8 cellular contexts compared by ENCODE assay signal in the genomic region with DNA sequence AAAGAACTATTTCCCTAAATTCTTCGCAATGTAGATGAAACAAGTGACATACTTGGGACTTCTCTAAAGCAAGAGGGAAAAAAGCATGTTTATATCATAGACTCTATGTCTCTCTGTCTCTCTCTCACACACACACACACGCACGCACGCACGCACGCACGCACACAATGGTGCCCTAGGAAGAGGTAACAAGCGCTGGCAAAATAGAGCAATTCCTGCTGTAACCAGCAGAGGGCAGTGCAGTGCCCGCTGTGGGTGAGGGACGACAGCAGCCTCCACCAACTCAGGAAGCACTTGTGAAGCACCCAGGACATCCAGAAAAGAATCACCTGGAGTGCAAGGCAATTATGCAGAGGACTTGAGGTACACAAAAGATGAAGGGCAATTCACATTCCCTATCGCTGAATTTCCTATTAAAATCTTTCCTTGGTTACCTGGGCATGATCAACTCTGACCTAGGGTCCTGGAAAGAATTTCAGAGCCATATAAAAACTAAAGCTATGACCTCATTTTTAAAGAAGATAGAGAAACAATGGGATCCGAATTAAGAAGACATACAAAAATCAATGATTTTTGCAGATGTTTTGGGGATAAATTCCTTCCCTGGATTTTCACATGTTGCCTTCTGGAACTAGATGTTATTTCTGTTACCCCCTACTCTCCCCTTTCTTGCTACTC.
A peak's percentile ranks its signal among the peaks of the same experiment; 100 is the strongest.
DNase-seq lines count a peak whose midpoint lies in the region; ATAC-seq and TF ChIP-seq lines count a peak whose summit lies in the region.

No MANE protein-coding gene starts in this region.

- H3K27me3 ChIP-seq in OCI-LY1 (ENCODE audit: insufficient read depth, low read length), result no peaks in the 10 kb centered on the region

- no peak overlapping the region for H3K27ac Mint-ChIP-seq in progenitor cell of endocrine pancreas

- no peak overlapping the region for H2AFZ ChIP-seq in OCI-LY1 (ENCODE audit: low read length)

- no peaks in the 10 kb centered on the region for H3K36me3 ChIP-seq in OCI-LY1 (ENCODE audit: insufficient read depth, low read length)

- no peaks in the 10 kb centered on the region for H3F3A ChIP-seq in OCI-LY1 (ENCODE audit: insufficient read depth, low read length)

- ATAC-seq in GM21528 (IDR thresholded peaks at IDR 0.05; ENCODE audit: low FRiP score, unreplicated experiment), result peak; percentile 86

- no peaks in the 10 kb centered on the region for H3K27me3 Mint-ChIP-seq in progenitor cell of endocrine pancreas

- H3K4me2 ChIP-seq in OCI-LY1 (ENCODE audit: low read length), result peak overlapping the region; percentile 41; the same call in 1 of the 2 replicates

- H3K4me1 ChIP-seq in OCI-LY1 (ENCODE audit: insufficient read depth, low read length, severe bottlenecking), result peaks cover 3% of the 10 kb centered on the region

- H3K79me2 ChIP-seq in OCI-LY1 (ENCODE audit: insufficient read depth, low read length), result no peaks in the 10 kb centered on the region

- H3K4me3 Mint-ChIP-seq in progenitor cell of endocrine pancreas (ENCODE audit: low read depth), result no peak overlapping the region

- H3K36me3 Mint-ChIP-seq in progenitor cell of endocrine pancreas (ENCODE audit: insufficient read depth), result no peaks in the 10 kb centered on the region

- no peaks in the 10 kb centered on the region for H3K9me3 ChIP-seq in OCI-LY1 (ENCODE audit: low read length)

- H4K20me1 ChIP-seq in OCI-LY1 (ENCODE audit: insufficient read depth, low read length), result no peaks in the 10 kb centered on the region

- no peak overlapping the region for H3K4me3 ChIP-seq in OCI-LY1 (ENCODE audit: low read depth, low read length, poor library complexity, severe bottlenecking)

- no peaks in the 10 kb centered on the region for H3K9me2 ChIP-seq in OCI-LY1 (ENCODE audit: low read depth, low read length)

- no peak overlapping the region for H3K27ac ChIP-seq in OCI-LY1 (ENCODE audit: low read depth, low read length, poor library complexity, severe bottlenecking)

- no peak overlapping the region for H3K9ac ChIP-seq in OCI-LY1 (ENCODE audit: low read length)

- peaks cover 13% of the 10 kb centered on the region for H3K4me1 Mint-ChIP-seq in progenitor cell of endocrine pancreas (ENCODE audit: low read depth)

- H3K9me3 Mint-ChIP-seq in progenitor cell of endocrine pancreas (ENCODE audit: low read depth), result no peaks in the 10 kb centered on the region

- DNase-seq in EL (peak; percentile 67), HT1080 (ENCODE audit: low read depth) (peak; percentile 66), germinal center (ENCODE audit: low spot score) (peak; percentile 51), progenitor cell of endocrine pancreas (ENCODE audit: low spot score, unreplicated experiment) (peak; percentile 73), DMS79 treated with DMSO at 0.1 percent for 48 hours (lab: John Stamatoyannopoulos, UW) (no peak)
- peak; percentile 20 to 30 for DNase-seq in activated T-helper 1 cell treated with anti-CD3 and anti-CD28 coated beads, Interleukin-2, amount 50 U/mL, for 16 hours (ENCODE audit: low read depth in 1 of 2, low spot score in 1 of 2)

- TF ChIP-seq CTCF in OCI-LY1 (IDR thresholded peaks at IDR 0.05; ENCODE audit: low read length) (peak; percentile 93), progenitor cell of endocrine pancreas (IDR thresholded peaks at IDR 0.05; ENCODE audit: unreplicated experiment) (peak; percentile 97)
